22 cellular contexts compared by ENCODE assay signal in genomic region chr11:2934611-2935239, GRCh38. TPM values are rescaled to one million over a fixed set of nuclear protein-coding genes. Genes with fewer than 3 reads are reported as not detected.
"Had no signal": no experiment of that assay in that cellular context is flagged by ENCODE, and none has a peak within 500 bp of the region (broad histone marks: within the 10 kb centered on the region; RNA-seq: fewer than 3 reads in every experiment).

No MANE protein-coding gene starts in this region.

- DNase-seq: activated CD4-positive, alpha-beta T cell treated with anti-CD3 and anti-CD28 coated beads, Interleukin-2, amount 50 U/mL, for 4 hours; activated CD4-positive, CD25-positive, alpha-beta regulatory T cell treated with anti-CD3 and anti-CD28 coated beads, Interleukin-2, amount 50 U/mL, for 72 hours; activated gamma-delta T cell; activated naive CD8-positive, alpha-beta T cell treated with anti-CD3 and anti-CD28 coated beads for 36 hours; activated T-cell treated with anti-CD3 and anti-CD28 coated beads, Interleukin-2, amount 50 U/mL, for 48 hours; amygdala; cortex of kidney; effector CD8-positive, alpha-beta T cell; foreskin fibroblast; hippocampal formation; kidney; stimulated activated CD4-positive, alpha-beta T cell treated with anti-CD3 and anti-CD28 coated beads, Interleukin-4, amount 100 ng/mL, for 1 hour; stimulated activated naive CD4-positive, alpha-beta T cell; substantia nigra; T-cell; T1000 had no signal

- H3K27me3 ChIP-seq: tibial nerve had no signal

- ATAC-seq: left lung, T-cell had no signal

- H3K27ac ChIP-seq: left lung, SK-N-MC, tibial nerve had no signal

- H3K4me3 ChIP-seq: left lung, SK-N-MC, tibial nerve had no signal

- H3K36me3 ChIP-seq: left lung, tibial nerve had no signal

- H3K27ac Mint-ChIP-seq: activated naive CD8-positive, alpha-beta T cell treated with anti-CD3 and anti-CD28 coated beads for 36 hours; brain; memory B cell had no signal

- H3K4me3 Mint-ChIP-seq: activated naive CD8-positive, alpha-beta T cell treated with anti-CD3 and anti-CD28 coated beads for 36 hours; brain; memory B cell; T-cell had no signal

RNA-seq across cellular contexts. Expression of gene PHLDA2, which starts 5.5 kb away (rescaled TPM):
- polyA plus RNA-seq: neural cell had no signal
